8 cellular contexts compared by ENCODE assay signal in the genomic region with DNA sequence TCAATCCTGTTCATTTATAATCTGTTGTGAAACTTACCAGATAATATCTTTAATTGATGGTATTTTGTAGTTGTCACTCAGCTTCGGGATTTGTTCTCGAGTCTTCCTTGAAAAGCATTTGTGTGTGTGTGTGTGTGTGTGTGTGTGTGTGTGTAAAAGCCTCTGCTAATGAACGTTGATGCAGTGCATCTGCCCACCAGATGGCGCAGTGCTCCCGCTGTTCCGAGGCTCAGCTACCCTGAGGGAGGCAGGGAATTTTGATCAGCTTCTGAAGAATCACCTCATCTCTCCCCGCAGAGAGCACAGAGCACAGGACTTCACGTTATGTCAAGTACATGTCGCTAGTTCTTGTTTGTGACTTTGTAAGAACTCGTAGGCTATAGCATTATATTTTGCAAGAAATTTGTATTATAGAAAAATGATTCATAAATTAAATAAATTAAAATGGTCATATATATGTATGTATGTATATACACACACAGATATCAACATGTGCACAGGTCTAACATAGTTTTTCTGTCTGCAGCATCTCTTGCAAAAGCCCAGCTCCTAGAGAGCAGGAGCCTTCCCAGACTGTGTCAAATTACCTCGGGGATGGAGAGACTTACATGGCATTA.
A peak's percentile ranks its signal among the peaks of the same experiment; 100 is the strongest.
DNase-seq lines count a peak whose midpoint lies in the region; ATAC-seq and TF ChIP-seq lines count a peak whose summit lies in the region.

No MANE protein-coding gene starts in this region.

- H3K36me3 Mint-ChIP-seq in CD14-positive monocyte, result no peaks in the 10 kb centered on the region
- no peaks in the 10 kb centered on the region for H3K36me3 Mint-ChIP-seq in activated CD8-positive, alpha-beta T cell treated with anti-CD3 and anti-CD28 coated beads for 36 hours (ENCODE audit: low read depth)
- H3K36me3 Mint-ChIP-seq in glutamatergic neuron (ENCODE audit: unreplicated experiment), result peaks cover 8% of the 10 kb centered on the region

- H3K4me1 Mint-ChIP-seq in CD14-positive monocyte (no peaks in the 10 kb centered on the region), glutamatergic neuron (ENCODE audit: low read depth, unreplicated experiment) (peaks cover 10% of the 10 kb centered on the region)
- H3K4me1 Mint-ChIP-seq in activated CD8-positive, alpha-beta T cell treated with anti-CD3 and anti-CD28 coated beads for 36 hours (ENCODE audit: low read depth), result no peaks in the 10 kb centered on the region

- H3K27ac Mint-ChIP-seq in CD14-positive monocyte (no peak overlapping the region), glutamatergic neuron (ENCODE audit: unreplicated experiment) (no peak overlapping the region)
- H3K27ac Mint-ChIP-seq in activated CD8-positive, alpha-beta T cell treated with anti-CD3 and anti-CD28 coated beads for 36 hours, result no peak overlapping the region

- H3K27me3 Mint-ChIP-seq in CD14-positive monocyte (ENCODE audit: low read depth in 3 of 3), result peaks cover 0 to 3% (median 1%) of the 10 kb centered on the region in 3 donors
- H3K27me3 Mint-ChIP-seq in activated CD8-positive, alpha-beta T cell treated with anti-CD3 and anti-CD28 coated beads for 36 hours, result no peaks in the 10 kb centered on the region
- H3K27me3 Mint-ChIP-seq in glutamatergic neuron (ENCODE audit: unreplicated experiment), result peaks cover 2% of the 10 kb centered on the region

- POLR2A ChIA-PET in activated CD8-positive, alpha-beta T cell treated with anti-CD3 and anti-CD28 coated beads for 36 hours (lab: Charles Lee), result interaction anchor here (0.8 kb wide), 1 partner anchor 263 kb away, joined by 3 read pairs; no protein-coding TSS in a partner anchor

- no peak overlapping the region for H3K4me3 Mint-ChIP-seq in CD14-positive monocyte
- H3K4me3 Mint-ChIP-seq in activated CD8-positive, alpha-beta T cell treated with anti-CD3 and anti-CD28 coated beads for 36 hours, result no peak overlapping the region
- H3K4me3 Mint-ChIP-seq in glutamatergic neuron (ENCODE audit: unreplicated experiment), result no peak overlapping the region

- CTCF ChIA-PET in activated CD8-positive, alpha-beta T cell treated with anti-CD3 and anti-CD28 coated beads for 36 hours (lab: Charles Lee), result interaction anchor here (0.6 to 2.1 kb wide), 10 partner anchors 8 to 264 kb away, joined by 3 to 9 read pairs (median 3); no protein-coding TSS in a partner anchor

- intact Hi-C loops in CD14-positive monocyte (cut with micrococcal nuclease), result no loop called here
- intact Hi-C loops in activated CD8-positive, alpha-beta T cell treated with anti-CD3 and anti-CD28 coated beads for 36 hours (cut with micrococcal nuclease), result no loop called here
- intact Hi-C loops in posterior cingulate gyrus (cut with DNase I), result no loop called here

- peak; percentile 18 for TF ChIP-seq CTCF in CD14-positive monocyte (IDR thresholded peaks at IDR 0.05)
- TF ChIP-seq CTCF in activated CD8-positive, alpha-beta T cell treated with anti-CD3 and anti-CD28 coated beads for 36 hours (IDR thresholded peaks at IDR 0.05), result peak; percentile 49
- peak; percentile 45 for TF ChIP-seq CTCF in glutamatergic neuron (IDR thresholded peaks at IDR 0.05; ENCODE audit: partially characterized antibody, unreplicated experiment)

- DNase-seq in CD14-positive monocyte (ENCODE audit: low spot score) (no peak), NCI-H2171 treated with DMSO at 0.1 percent for 48 hours (lab: John Stamatoyannopoulos, UW) (peak; percentile 32), glutamatergic neuron (peak; percentile 85), posterior cingulate gyrus (peak; percentile 56 to 96 (median 78))
- DNase-seq in activated CD8-positive, alpha-beta T cell treated with anti-CD3 and anti-CD28 coated beads for 36 hours, result peak; percentile 64
- no peak for DNase-seq in activated CD4-positive, CD25-positive, alpha-beta regulatory T cell treated with anti-CD3 and anti-CD28 coated beads, Interleukin-2, amount 50 U/mL, for 72 hours

- H3K9me3 Mint-ChIP-seq in CD14-positive monocyte, result no peaks in the 10 kb centered on the region
- peaks cover 2% of the 10 kb centered on the region for H3K9me3 Mint-ChIP-seq in activated CD8-positive, alpha-beta T cell treated with anti-CD3 and anti-CD28 coated beads for 36 hours
- peaks cover 5% of the 10 kb centered on the region for H3K9me3 Mint-ChIP-seq in glutamatergic neuron (ENCODE audit: unreplicated experiment)

- ATAC-seq in GM18520 (IDR thresholded peaks at IDR 0.05; ENCODE audit: unreplicated experiment), result peak; percentile 80
- ATAC-seq in HG03066 (IDR thresholded peaks at IDR 0.05; ENCODE audit: low read depth, unreplicated experiment), result peak; percentile 72
- peak; percentile 49 for ATAC-seq in activated CD8-positive, alpha-beta T cell treated with anti-CD3 and anti-CD28 coated beads for 36 hours

Comparison
In these comparisons a context has a peak if more than half of its experiments do, and no peak if none do; other contexts are left out.
1. DNase-seq: peak in NCI-H2171 treated with DMSO at 0.1 percent for 48 hours (single experiment), activated CD8-positive, alpha-beta T cell treated with anti-CD3 and anti-CD28 coated beads for 36 hours (single experiment), glutamatergic neuron (single experiment) and posterior cingulate gyrus (10 of 10); none in CD14-positive monocyte (single experiment) and activated CD4-positive, CD25-positive, alpha-beta regulatory T cell treated with anti-CD3 and anti-CD28 coated beads, Interleukin-2, amount 50 U/mL, for 72 hours (single experiment).
2. Peak in every context shown above with its lines, with median percentiles within 50 percentile points of each other: CTCF ChIP-seq and ATAC-seq.